ENCODE assay signal across 9 cellular contexts in the genomic region with DNA sequence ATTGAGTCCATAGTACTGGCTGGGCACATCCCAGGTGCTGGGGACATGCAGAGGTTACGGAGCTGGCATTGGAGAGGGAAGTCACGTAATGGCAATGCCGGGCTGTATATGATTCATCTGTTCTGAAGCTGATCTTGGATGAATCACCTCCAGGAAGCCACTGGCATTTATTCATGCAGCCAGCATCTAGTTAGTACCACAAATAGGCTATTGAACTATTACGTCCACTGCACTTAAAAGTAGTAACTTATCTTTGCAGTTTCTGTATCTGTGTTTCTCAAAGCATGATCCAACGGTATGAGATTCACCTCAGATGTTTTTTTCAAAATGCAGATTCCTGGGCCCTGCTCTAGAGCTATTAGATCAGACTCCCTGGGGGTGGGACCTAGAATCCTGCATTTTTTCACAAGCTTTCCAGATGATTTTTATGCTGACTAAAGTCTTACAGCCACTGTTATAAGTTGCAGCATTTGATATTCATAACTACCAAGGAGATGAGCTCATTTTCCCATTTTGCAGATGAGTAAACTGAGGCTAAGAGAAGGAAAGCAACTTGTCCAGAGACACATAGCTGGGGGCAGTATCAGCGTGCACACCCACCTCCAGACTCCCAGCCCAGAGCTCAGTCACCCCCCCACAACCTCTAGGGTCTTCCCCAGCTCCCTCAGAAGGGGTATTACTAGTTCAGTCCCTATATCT. TPM values are rescaled to one million over a fixed set of nuclear protein-coding genes. Genes with fewer than 3 reads are reported as not detected.
A peak's percentile ranks its signal among the peaks of the same experiment; 100 is the strongest.
DNase-seq lines count a peak whose midpoint lies in the region; TF ChIP-seq lines count a peak whose summit lies in the region.
"Had no signal": no experiment of that assay in that cellular context is flagged by ENCODE, and none has a peak within 500 bp of the region (broad histone marks: within the 10 kb centered on the region; RNA-seq: fewer than 3 reads in every experiment).

No MANE protein-coding gene starts in this region.

- peak; percentile 97 for DNase-seq in DMS53 (lab: John Stamatoyannopoulos, UW)
- DNase-seq in MV-4-11 (lab: John Stamatoyannopoulos, UW) = peak; percentile 70
- peak; percentile 95 for DNase-seq in dermis blood vessel endothelial cell
- peak; percentile 85 to 91 for DNase-seq in trophoblast cell
- DNase-seq in medulla oblongata (ENCODE audit: extremely low spot score) = no peak
- DNase-seq in neural progenitor cell (ENCODE audit: low spot score) = no peak
- no peak for DNase-seq in middle frontal gyrus (ENCODE audit: extremely low spot score, low spot score)
- no peak for DNase-seq in NCI-H2029 treated with DMSO at 0.1 percent for 48 hours (lab: John Stamatoyannopoulos, UW)
- DNase-seq: natural killer cell had no signal

- H2BK5ac ChIP-seq in trophoblast cell (ENCODE audit: low read depth, low read length, poor library complexity) = peak overlapping the region; percentile 60

- H3F3A ChIP-seq in neural progenitor cell (ENCODE audit: low read depth) = peaks cover 30% of the 10 kb centered on the region

- peaks cover 19% of the 10 kb centered on the region for H3K36me3 Mint-ChIP-seq in neural progenitor cell
- H3K36me3 Mint-ChIP-seq: natural killer cell had no signal

- H3K27me3 Mint-ChIP-seq in neural progenitor cell (ENCODE audit: insufficient read depth, low read depth) = no peaks in the 10 kb centered on the region

- H4K8ac ChIP-seq in trophoblast cell (ENCODE audit: low read depth, low read length) = peak overlapping the region; percentile 15

- peaks cover 28% of the 10 kb centered on the region for H3K79me1 ChIP-seq in trophoblast cell (ENCODE audit: low read length)

- H3K4me3 ChIP-seq in trophoblast cell (ENCODE audit: low read depth, low read length) (no peak overlapping the region), neural progenitor cell (no peak overlapping the region)

- H3K79me2 ChIP-seq in trophoblast cell (ENCODE audit: control insufficient read depth, insufficient read depth, low read length, poor library complexity) (no peaks in the 10 kb centered on the region), neural progenitor cell (ENCODE audit: low read depth) (no peaks in the 10 kb centered on the region)

- H3K4me3 Mint-ChIP-seq in neural progenitor cell = no peak overlapping the region
- H3K4me3 Mint-ChIP-seq: natural killer cell had no signal

- H3K23ac ChIP-seq in trophoblast cell (ENCODE audit: low read length) = no peak overlapping the region

- H3K9ac ChIP-seq in trophoblast cell (ENCODE audit: low read length) (no peak overlapping the region), neural progenitor cell (no peak overlapping the region)

- peak overlapping the region; percentile 23 for H3K14ac ChIP-seq in trophoblast cell (ENCODE audit: low read length)

- H2BK12ac ChIP-seq in trophoblast cell (ENCODE audit: low read length) = peak overlapping the region; percentile 78

- H3K27ac ChIP-seq in trophoblast cell (ENCODE audit: low read depth, low read length) = peak overlapping the region; percentile 48
- no peak overlapping the region for H3K27ac ChIP-seq in neural progenitor cell

- H3K18ac ChIP-seq in trophoblast cell (ENCODE audit: low read length) = peak overlapping the region; percentile 62

- no peak overlapping the region for H2AFZ ChIP-seq in trophoblast cell (ENCODE audit: insufficient read depth, low read length, poor library complexity)
- no peak overlapping the region for H2AFZ ChIP-seq in neural progenitor cell (replicated peaks)

- H3K4ac ChIP-seq in trophoblast cell (ENCODE audit: low read depth, low read length) = no peak overlapping the region

- peak overlapping the region; percentile 56 for H4K91ac ChIP-seq in trophoblast cell (ENCODE audit: low read depth, low read length)

- no CpG with 5 or more reads among the region's 6 CpGs for WGBS in trophoblast cell (ENCODE audit: extremely low coverage, insufficient coverage, insufficient read length)

- no peaks in the 10 kb centered on the region for H3K9me3 Mint-ChIP-seq in neural progenitor cell
- H3K9me3 Mint-ChIP-seq: natural killer cell had no signal

- H3K4me1 ChIP-seq in trophoblast cell (ENCODE audit: control insufficient read depth in 1 of 2, insufficient read depth in 2 of 2, low read length in 2 of 2) = peaks cover 23 to 28% of the 10 kb centered on the region in 2 experiments
- H3K4me1 ChIP-seq in neural progenitor cell = no peaks in the 10 kb centered on the region

- H2BK120ac ChIP-seq in trophoblast cell (ENCODE audit: insufficient read depth, low read length, poor library complexity) = peak overlapping the region; percentile 15

- H3K9me3 ChIP-seq in trophoblast cell (ENCODE audit: insufficient read depth, low read depth, low read length) (no peaks in the 10 kb centered on the region), neural progenitor cell (ENCODE audit: low read depth) (no peaks in the 10 kb centered on the region)

- H3K27ac Mint-ChIP-seq in neural progenitor cell = no peak overlapping the region

- no peaks in the 10 kb centered on the region for H4K20me1 ChIP-seq in neural progenitor cell (ENCODE audit: low read depth)

- TF ChIP-seq CTCF in neural progenitor cell (IDR thresholded peaks at IDR 0.05) = no peak

- peaks cover 8% of the 10 kb centered on the region for H3K4me1 Mint-ChIP-seq in neural progenitor cell

- H4K12ac ChIP-seq in trophoblast cell (ENCODE audit: low read depth, low read length) = no peak overlapping the region

- H3K27me3 ChIP-seq in trophoblast cell (ENCODE audit: insufficient read depth, low read length) (no peaks in the 10 kb centered on the region), neural progenitor cell (no peaks in the 10 kb centered on the region)

- H2AK5ac ChIP-seq in trophoblast cell (ENCODE audit: low read length) = peak overlapping the region; percentile 31

- H3K4me2 ChIP-seq in trophoblast cell (ENCODE audit: low read length) (no peak overlapping the region), neural progenitor cell (no peak overlapping the region)

- H3K36me3 ChIP-seq in trophoblast cell (ENCODE audit: control insufficient read depth in 1 of 2, insufficient read depth in 2 of 2, low read length in 2 of 2) = peaks cover 50 to 51% of the 10 kb centered on the region in 2 experiments
- H3K36me3 ChIP-seq in neural progenitor cell = no peaks in the 10 kb centered on the region

RNA-seq across cellular contexts. Expression of a gene that starts 44.0 kb away (rescaled TPM):
- total RNA-seq in dermis blood vessel endothelial cell (768 and 1,287 TPM in 2 replicates), neural progenitor cell (ENCODE audit: low replicate concordance) (80.8 and 133 TPM in 2 replicates)
- 992 and 1,052 TPM in 2 replicates for polyA plus RNA-seq in trophoblast cell (2013)

RNA-seq across cellular contexts. Expression of a gene that starts 46.8 kb away (rescaled TPM):
- total RNA-seq in dermis blood vessel endothelial cell (44.9 and 74.1 TPM in 2 replicates), neural progenitor cell (ENCODE audit: low replicate concordance) (46.2 and 81.5 TPM in 2 replicates)
- 246 and 265 TPM in 2 replicates for polyA plus RNA-seq in trophoblast cell (2013)

Comparison
In these comparisons a context has a peak if more than half of its experiments do, and no peak if none do; other contexts are left out.
1. DNase-seq: peak in DMS53 (single experiment), MV-4-11 (single experiment), dermis blood vessel endothelial cell (single experiment) and trophoblast cell (2 of 2); none in medulla oblongata (single experiment), neural progenitor cell (single experiment), middle frontal gyrus (single experiment) and NCI-H2029 treated with DMSO at 0.1 percent for 48 hours (single experiment).